ENCODE assay signal across 28 cellular contexts in genomic region chr4:60926624-60927023, GRCh38.
"Had no signal": no experiment of that assay in that cellular context is flagged by ENCODE, and none has a peak within 500 bp of the region (broad histone marks: within the 10 kb centered on the region; RNA-seq: fewer than 3 reads in every experiment).

No MANE protein-coding gene starts in this region.

- H3K9me3 Mint-ChIP-seq: type B pancreatic cell had no signal

- H3K27ac ChIP-seq: stomach, suprapubic skin, testis, thoracic aorta, thyroid gland, tibial artery, tibial nerve, transverse colon, upper lobe of left lung, upper lobe of right lung, uterus, vagina had no signal

- H3K4me1 Mint-ChIP-seq: stimulated activated effector memory CD8-positive, alpha-beta T cell treated with anti-CD3 and anti-CD28 coated beads, Interleukin-12 subunit alpha, Interleukin-12 subunit beta, amount 100 ng/mL, for 72 hours; stimulated activated memory B cell treated with anti-CD40 and anti-IgM and Interleukin-4, amounts not matched to agents 10 μg/mL and 1 μg/mL and 100 μg/mL, for 72 hours; stimulated activated naive B cell treated with anti-CD40 and anti-IgM and Interleukin-4, amounts not matched to agents 10 μg/mL and 1 μg/mL and 100 μg/mL, for 72 hours; stimulated activated naive CD8-positive, alpha-beta T cell treated with anti-CD3 and anti-CD28 coated beads, Interleukin-15, amount 100 ng/mL, for 72 hours had no signal

- H3K27me3 ChIP-seq: stomach, suprapubic skin, testis, thyroid gland, tibial artery, tibial nerve, transverse colon, upper lobe of left lung, upper lobe of right lung, uterus, vagina had no signal

- H3K27me3 Mint-ChIP-seq: stimulated activated memory B cell treated with anti-CD40 and anti-IgM and Interleukin-4, amounts not matched to agents 10 μg/mL and 1 μg/mL and 100 μg/mL, for 72 hours; stimulated activated naive B cell treated with anti-CD40 and anti-IgM and Interleukin-4, amounts not matched to agents 10 μg/mL and 1 μg/mL and 100 μg/mL, for 72 hours; stimulated activated naive CD8-positive, alpha-beta T cell treated with anti-CD3 and anti-CD28 coated beads, Interleukin-15, amount 100 ng/mL, for 72 hours; stimulated activated naive CD8-positive, alpha-beta T cell treated with anti-CD3 and anti-CD28 coated beads, Interleukin-15, Interleukin-2, amounts not matched to agents 100 ng/mL and 50 ng/mL, for 24 hours; type B pancreatic cell had no signal

- H3K27ac Mint-ChIP-seq: stimulated activated effector memory CD8-positive, alpha-beta T cell treated with anti-CD3 and anti-CD28 coated beads, Interleukin-12 subunit alpha, Interleukin-12 subunit beta, amount 100 ng/mL, for 72 hours; stimulated activated memory B cell treated with anti-CD40 and anti-IgM and Interleukin-4, amounts not matched to agents 10 μg/mL and 1 μg/mL and 100 μg/mL, for 72 hours; stimulated activated naive B cell treated with anti-CD40 and anti-IgM and Interleukin-4, amounts not matched to agents 10 μg/mL and 1 μg/mL and 100 μg/mL, for 72 hours; stimulated activated naive CD8-positive, alpha-beta T cell treated with anti-CD3 and anti-CD28 coated beads, Interleukin-15, amount 100 ng/mL, for 72 hours; stimulated activated naive CD8-positive, alpha-beta T cell treated with anti-CD3 and anti-CD28 coated beads, Interleukin-15, Interleukin-2, amounts not matched to agents 100 ng/mL and 50 ng/mL, for 24 hours; type B pancreatic cell had no signal

- H3K4me3 Mint-ChIP-seq: stimulated activated effector memory CD8-positive, alpha-beta T cell treated with anti-CD3 and anti-CD28 coated beads, Interleukin-12 subunit alpha, Interleukin-12 subunit beta, amount 100 ng/mL, for 72 hours; stimulated activated memory B cell treated with anti-CD40 and anti-IgM and Interleukin-4, amounts not matched to agents 10 μg/mL and 1 μg/mL and 100 μg/mL, for 72 hours; stimulated activated naive B cell treated with anti-CD40 and anti-IgM and Interleukin-4, amounts not matched to agents 10 μg/mL and 1 μg/mL and 100 μg/mL, for 72 hours; stimulated activated naive CD8-positive, alpha-beta T cell treated with anti-CD3 and anti-CD28 coated beads, Interleukin-15, amount 100 ng/mL, for 72 hours; stimulated activated naive CD8-positive, alpha-beta T cell treated with anti-CD3 and anti-CD28 coated beads, Interleukin-15, Interleukin-2, amounts not matched to agents 100 ng/mL and 50 ng/mL, for 24 hours; type B pancreatic cell had no signal

- H3K4me1 ChIP-seq: stomach, suprapubic skin, testis, thyroid gland, tibial artery, tibial nerve, transverse colon, upper lobe of left lung, upper lobe of right lung, uterus, vagina had no signal

- H3K36me3 Mint-ChIP-seq: stimulated activated effector memory CD8-positive, alpha-beta T cell treated with anti-CD3 and anti-CD28 coated beads, Interleukin-12 subunit alpha, Interleukin-12 subunit beta, amount 100 ng/mL, for 72 hours; stimulated activated memory B cell treated with anti-CD40 and anti-IgM and Interleukin-4, amounts not matched to agents 10 μg/mL and 1 μg/mL and 100 μg/mL, for 72 hours; stimulated activated naive B cell treated with anti-CD40 and anti-IgM and Interleukin-4, amounts not matched to agents 10 μg/mL and 1 μg/mL and 100 μg/mL, for 72 hours; type B pancreatic cell had no signal

- H3K36me3 ChIP-seq: stomach, suprapubic skin, thoracic aorta, thyroid gland, tibial artery, tibial nerve, transverse colon, upper lobe of left lung, upper lobe of right lung, uterus, vagina had no signal

- DNase-seq: stimulated activated CD4-positive, alpha-beta T cell treated with anti-CD3 and anti-CD28 coated beads, Interleukin-2, amount 100 ng/mL, for 48 hours; stimulated activated CD4-positive, alpha-beta T cell treated with anti-CD3 and anti-CD28 coated beads, Interleukin-4, amount 100 ng/mL, for 1 hour; stimulated activated CD4-positive, alpha-beta T cell treated with anti-CD3 and anti-CD28 coated beads, Interleukin-4, amount 100 ng/mL, for 24 hours; stimulated activated CD4-positive, alpha-beta T cell treated with anti-CD3 and anti-CD28 coated beads, Interleukin-4, amount 100 ng/mL, for 4 hours; stimulated activated CD8-positive, alpha-beta memory T cell treated with anti-CD3 and anti-CD28 coated beads, Interleukin-4, amount 100 ng/mL, for 48 hours; stimulated activated naive B cell treated with anti-CD40 and anti-IgM and Interleukin-4, amounts not matched to agents 10 μg/mL and 1 μg/mL and 100 μg/mL, for 72 hours; stimulated activated naive CD4-positive, alpha-beta T cell; stimulated activated naive CD4-positive, alpha-beta T cell treated with Interleukin-2 at 50 U/mL for 16 hours; stimulated activated naive CD8-positive, alpha-beta T cell treated with anti-CD3 and anti-CD28 coated beads, Interleukin-15, amount 100 ng/mL, for 72 hours; stimulated activated naive CD8-positive, alpha-beta T cell treated with anti-CD3 and anti-CD28 coated beads, Interleukin-15, Interleukin-2, amounts not matched to agents 100 U/mL and 50 U/mL, for 24 hours; stomach; substantia nigra; testis; thyroid gland; tibial artery; transverse colon; trophoblast cell; upper lobe of left lung; upper lobe of right lung; uterus had no signal

- ATAC-seq: stimulated activated effector memory CD8-positive, alpha-beta T cell treated with anti-CD3 and anti-CD28 coated beads, Interleukin-12 subunit alpha, Interleukin-12 subunit beta, amount 100 ng/mL, for 72 hours; stimulated activated memory B cell treated with anti-CD40 and anti-IgM and Interleukin-4, amounts not matched to agents 10 μg/mL and 1 μg/mL and 100 μg/mL, for 72 hours; stimulated activated naive B cell treated with anti-CD40 and anti-IgM and Interleukin-4, amounts not matched to agents 10 μg/mL and 1 μg/mL and 100 μg/mL, for 72 hours; stimulated activated naive CD8-positive, alpha-beta T cell treated with anti-CD3 and anti-CD28 coated beads, Interleukin-15, amount 100 ng/mL, for 72 hours; stimulated activated naive CD8-positive, alpha-beta T cell treated with anti-CD3 and anti-CD28 coated beads, Interleukin-15, Interleukin-2, amounts not matched to agents 100 U/mL and 50 U/mL, for 24 hours; upper lobe of right lung had no signal

- H3K4me3 ChIP-seq: stomach, suprapubic skin, testis, thoracic aorta, thyroid gland, tibial artery, tibial nerve, transverse colon, upper lobe of left lung, upper lobe of right lung, uterus, vagina had no signal

- H3K9me3 ChIP-seq: stomach, suprapubic skin, testis, thoracic aorta, thyroid gland, tibial artery, tibial nerve, transverse colon, upper lobe of left lung, upper lobe of right lung, uterus, vagina had no signal
